Comparison of ENCODE assay signal across 8 cellular contexts in the genomic region with DNA sequence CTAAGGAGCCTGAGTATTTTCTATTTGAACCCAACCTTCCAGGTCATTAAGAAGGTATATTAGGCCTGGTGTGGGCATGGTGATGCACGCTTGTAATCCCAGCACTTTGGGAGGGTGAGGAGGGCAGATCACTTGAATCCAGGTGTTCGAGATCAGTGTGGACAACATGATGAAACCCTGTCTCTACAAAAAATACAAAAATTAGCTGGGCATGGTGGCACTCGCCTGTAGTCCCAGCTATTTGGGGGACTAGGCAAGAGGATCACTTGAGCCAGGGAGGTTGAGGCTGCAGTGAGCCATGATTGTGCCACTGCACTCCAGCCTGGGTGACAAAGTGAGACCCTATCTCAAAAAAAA. TPM values are rescaled to one million over a fixed set of nuclear protein-coding genes. Genes with fewer than 3 reads are reported as not detected.
DNase-seq lines count a peak whose midpoint lies in the region; ATAC-seq, FAIRE-seq and TF ChIP-seq lines count a peak whose summit lies in the region.
"Not testable (repeated sequence)": the region's sequence is repeated elsewhere in the genome, so short reads cannot be mapped to it uniquely, and the experiment has no call there.

No MANE protein-coding gene starts in this region.

- H3K9ac ChIP-seq in PC-3 (ENCODE audit: low read length): peak overlapping the region; percentile 41
- peak overlapping the region in 1 of 2 experiments; percentile 78; a peak in 3 of 4 replicates for H3K9ac ChIP-seq in K562 (ENCODE audit: insufficient read depth in 1 of 2, low read depth in 2 of 2, low read length in 2 of 2)
- not testable (repeated sequence) for H3K9ac ChIP-seq in rectal smooth muscle tissue (ENCODE audit: low read length)

- not testable (repeated sequence) for H3K36me3 ChIP-seq in CD4-positive, alpha-beta memory T cell (ENCODE audit: insufficient read depth, low read length); PC-3 (ENCODE audit: low read depth, low read length); esophagus squamous epithelium; mesodermal cell (ENCODE audit: control insufficient read depth, insufficient read depth, low read length); rectal smooth muscle tissue (ENCODE audit: control insufficient read depth, insufficient read depth, low read length); thymus (ENCODE audit: control insufficient read depth, insufficient read depth)
- peaks cover 11% of the 10 kb centered on the region; the same call in 2 of the 3 replicates for H3K36me3 ChIP-seq in K562 (ENCODE audit: control insufficient read depth, insufficient read depth, low read length)

- peak overlapping the region; percentile 95 to 99 (median 97) for H3K27ac Mint-ChIP-seq in CD4-positive, alpha-beta memory T cell
- peak overlapping the region; percentile 87 for H3K27ac Mint-ChIP-seq in activated CD8-positive, alpha-beta T cell treated with anti-CD3 and anti-CD28 coated beads, Interleukin-2, amount 10 ng/mL, durations not matched to agents 7 days and 5 days

- FAIRE-seq in K562 (lab: Jason Lieb, UNC): not testable (repeated sequence)

- intact Hi-C loops in CD4-positive, alpha-beta memory T cell (cut with micrococcal nuclease); K562 (cut with micrococcal nuclease); esophagus squamous epithelium (cut with DNase I): not testable (repeated sequence)
- intact Hi-C loops in PC-3 (cut with micrococcal nuclease): loop anchor here (5.0 kb wide), 1 partner anchor 50 kb away; a partner anchor contains a TSS

- H3K27ac ChIP-seq in CD4-positive, alpha-beta memory T cell (ENCODE audit: low read depth, low read length): peak overlapping the region; percentile 85
- H3K27ac ChIP-seq in PC-3 (ENCODE audit: low read length): peak overlapping the region; percentile 89
- H3K27ac ChIP-seq in K562 (ENCODE audit: extremely low read depth, low read depth, low read length): peak overlapping the region; percentile 57; the same call in 2 of the 3 replicates
- peak overlapping the region; percentile 59 to 82 (median 73) for H3K27ac ChIP-seq in esophagus squamous epithelium
- H3K27ac ChIP-seq in mesodermal cell (ENCODE audit: low read depth, low read length, severe bottlenecking): peak overlapping the region; percentile 87
- H3K27ac ChIP-seq in rectal smooth muscle tissue (ENCODE audit: low read depth, low read length): peak overlapping the region; percentile 37
- H3K27ac ChIP-seq in thymus (ENCODE audit: low read depth): peak overlapping the region; percentile 66

- POLR2A ChIA-PET in CD4-positive, alpha-beta memory T cell (lab: Charles Lee; ENCODE audit: partially characterized antibody): interaction anchor here (0.7 to 1.6 kb wide), 5 partner anchors 29 to 81 kb away, joined by 3 to 12 read pairs (median 4); a partner anchor contains a TSS
- POLR2A ChIA-PET in PC-3 (lab: Charles Lee; ENCODE audit: unreplicated experiment) (interaction anchor here (0.6 kb wide), 1 partner anchor 42 kb away, joined by 3 read pairs; no protein-coding TSS in a partner anchor), K562 (lab: Yijun Ruan, JAX) (interaction anchor here (0.6 to 10.4 kb wide), 13 partner anchors 10 to 1351 kb away, joined by 3 to 117 read pairs (median 6); a partner anchor contains a TSS)
- POLR2A ChIA-PET in activated CD8-positive, alpha-beta T cell treated with anti-CD3 and anti-CD28 coated beads, Interleukin-2, amount 10 ng/mL, durations not matched to agents 7 days and 5 days (lab: Charles Lee): interaction anchor here (1.5 kb wide), 1 partner anchor 50 kb away, joined by 12 read pairs; a partner anchor contains a TSS

- BruUV-seq in PC-3 (replicated peaks; lab: Mats Ljungman, UMichigan); K562 (replicated peaks; lab: Mats Ljungman, UMichigan): not testable (repeated sequence)

- H3K9me3 Mint-ChIP-seq in CD4-positive, alpha-beta memory T cell; activated CD8-positive, alpha-beta T cell treated with anti-CD3 and anti-CD28 coated beads, Interleukin-2, amount 10 ng/mL, durations not matched to agents 7 days and 5 days (ENCODE audit: insufficient read depth): not testable (repeated sequence)

- not testable (repeated sequence) for TF ChIP-seq EP300 in K562 (IDR thresholded peaks at IDR 0.05; ENCODE audit: low read length)

- H3K27me3 Mint-ChIP-seq in CD4-positive, alpha-beta memory T cell; activated CD8-positive, alpha-beta T cell treated with anti-CD3 and anti-CD28 coated beads, Interleukin-2, amount 10 ng/mL, durations not matched to agents 7 days and 5 days (ENCODE audit: low read depth): not testable (repeated sequence)

- H3K79me2 ChIP-seq in PC-3 (ENCODE audit: low read length) (peaks cover 65% of the 10 kb centered on the region), K562 (ENCODE audit: control insufficient read depth, insufficient read depth, low read length) (peaks cover 93% of the 10 kb centered on the region)

- H2AFZ ChIP-seq in PC-3 (ENCODE audit: low read length); K562 (ENCODE audit: low read depth, low read length): not testable (repeated sequence)

- in situ Hi-C loops in K562 (cut with MboI): not testable (repeated sequence)

- peaks cover 57% of the 10 kb centered on the region for H3K4me1 ChIP-seq in CD4-positive, alpha-beta memory T cell (ENCODE audit: insufficient read depth, low read length)
- H3K4me1 ChIP-seq in PC-3 (ENCODE audit: insufficient read depth, low read length): peaks cover 16% of the 10 kb centered on the region
- peaks cover 27 to 33% of the 10 kb centered on the region in 2 experiments for H3K4me1 ChIP-seq in K562 (replicated peaks in 1 of 2; ENCODE audit: control insufficient read depth in 2 of 2, insufficient read depth in 2 of 2, low read length in 2 of 2)
- H3K4me1 ChIP-seq in esophagus squamous epithelium: peaks cover 15 to 60% (median 28%) of the 10 kb centered on the region in 3 donors
- H3K4me1 ChIP-seq in mesodermal cell (ENCODE audit: control insufficient read depth, insufficient read depth, low read length, poor library complexity, severe bottlenecking): peaks cover 31% of the 10 kb centered on the region
- H3K4me1 ChIP-seq in rectal smooth muscle tissue (ENCODE audit: control insufficient read depth, insufficient read depth, low read length): not testable (repeated sequence)
- peaks cover 10% of the 10 kb centered on the region for H3K4me1 ChIP-seq in thymus (ENCODE audit: control insufficient read depth, insufficient read depth, low read length)

- H3K36me3 Mint-ChIP-seq in CD4-positive, alpha-beta memory T cell: not testable (repeated sequence)
- peaks cover 22% of the 10 kb centered on the region for H3K36me3 Mint-ChIP-seq in activated CD8-positive, alpha-beta T cell treated with anti-CD3 and anti-CD28 coated beads, Interleukin-2, amount 10 ng/mL, durations not matched to agents 7 days and 5 days (ENCODE audit: low read depth)

- H4K20me1 ChIP-seq in PC-3 (ENCODE audit: low read length): not testable (repeated sequence)
- H4K20me1 ChIP-seq in K562 (replicated peaks; ENCODE audit: control insufficient read depth, insufficient read depth, low read length): peaks cover 30% of the 10 kb centered on the region

- peaks cover 17% of the 10 kb centered on the region for H3K9me1 ChIP-seq in K562 (ENCODE audit: control insufficient read depth, insufficient read depth, low read length)

- H3K4me3 ChIP-seq in CD4-positive, alpha-beta memory T cell (ENCODE audit: low read length in 2 of 2): peak overlapping the region in 1 of 2 donors; percentile 16
- not testable (repeated sequence) for H3K4me3 ChIP-seq in PC-3 (ENCODE audit: low read length); K562; esophagus squamous epithelium; mesodermal cell (ENCODE audit: extremely low read depth, insufficient read depth, low read length, poor library complexity, severe bottlenecking); rectal smooth muscle tissue (ENCODE audit: low read length); thymus (ENCODE audit: low read length)

- H3K9me2 ChIP-seq in PC-3 (replicated peaks; ENCODE audit: low read length): not testable (repeated sequence)

- CTCF ChIA-PET in CD4-positive, alpha-beta memory T cell (lab: Charles Lee; ENCODE audit: partially characterized antibody); PC-3 (lab: Charles Lee); activated CD8-positive, alpha-beta T cell treated with anti-CD3 and anti-CD28 coated beads, Interleukin-2, amount 10 ng/mL, durations not matched to agents 7 days and 5 days (lab: Charles Lee): not testable (repeated sequence)
- CTCF ChIA-PET in K562 (lab: Yijun Ruan, JAX; ENCODE audit: low intra/inter-chr PET ratio): interaction anchor here (0.8 kb wide), 1 partner anchor 104 kb away, joined by 3 read pairs; no protein-coding TSS in a partner anchor

- peak overlapping the region; percentile 50 to 89 (median 80) for H3K4me3 Mint-ChIP-seq in CD4-positive, alpha-beta memory T cell
- H3K4me3 Mint-ChIP-seq in activated CD8-positive, alpha-beta T cell treated with anti-CD3 and anti-CD28 coated beads, Interleukin-2, amount 10 ng/mL, durations not matched to agents 7 days and 5 days: peak overlapping the region; percentile 67

- DNase-seq in CD4-positive, alpha-beta memory T cell; PC-3; activated CD8-positive, alpha-beta T cell treated with anti-CD3 and anti-CD28 coated beads, Interleukin-2, amount 10 ng/mL, durations not matched to agents 7 days and 5 days; K562 (ENCODE audit: extremely low read depth in 1 of 4, low spot score in 3 of 4); esophagus squamous epithelium (lab: John Stamatoyannopoulos, UW): not testable (repeated sequence)

- peaks cover 49 to 73% (median 63%) of the 10 kb centered on the region in 4 donors for H3K4me1 Mint-ChIP-seq in CD4-positive, alpha-beta memory T cell
- H3K4me1 Mint-ChIP-seq in activated CD8-positive, alpha-beta T cell treated with anti-CD3 and anti-CD28 coated beads, Interleukin-2, amount 10 ng/mL, durations not matched to agents 7 days and 5 days (ENCODE audit: low read depth): peaks cover 48% of the 10 kb centered on the region

- H3F3A ChIP-seq in PC-3 (ENCODE audit: low read length, unreplicated experiment): not testable (repeated sequence)

- TF ChIP-seq CTCF in PC-3 (conservative IDR thresholded peaks at IDR 0.05; ENCODE audit: low read depth, low read length); K562 (IDR thresholded peaks at IDR 0.05 in 2 of 3, conservative IDR thresholded peaks at IDR 0.05 in 1 of 3; ENCODE audit: insufficient read depth in 2 of 3, low read depth in 1 of 3, low read length in 3 of 3); esophagus squamous epithelium (IDR thresholded peaks at IDR 0.05): not testable (repeated sequence)

- TF ChIP-seq RAD21 in K562 (CRISPR knock-in tag; conservative IDR thresholded peaks at IDR 0.05 in 1 of 2, IDR thresholded peaks at IDR 0.05 in 1 of 2): not testable (repeated sequence)

- ATAC-seq in PC-3; activated CD8-positive, alpha-beta T cell treated with anti-CD3 and anti-CD28 coated beads, Interleukin-2, amount 10 ng/mL, durations not matched to agents 7 days and 5 days; K562: not testable (repeated sequence)

- H3K4me2 ChIP-seq in PC-3 (ENCODE audit: low read length) (peak overlapping the region; percentile 59), K562 (ENCODE audit: insufficient read depth, low read length) (peak overlapping the region; percentile 47; the same call in 1 of the 2 replicates)

- not testable (repeated sequence) for H3K9me3 ChIP-seq in CD4-positive, alpha-beta memory T cell (ENCODE audit: control insufficient read depth in 1 of 2, low read length in 2 of 2); PC-3 (ENCODE audit: low read length); K562 (replicated peaks; ENCODE audit: control insufficient read depth, insufficient read depth, low read depth, low read length); esophagus squamous epithelium; mesodermal cell (ENCODE audit: control insufficient read depth, low read length); thymus (ENCODE audit: control insufficient read depth)

- TF ChIP-seq POLR2A in K562 (conservative IDR thresholded peaks at IDR 0.05); esophagus squamous epithelium (IDR thresholded peaks at IDR 0.05): not testable (repeated sequence)

- not testable (repeated sequence) for H3K27me3 ChIP-seq in CD4-positive, alpha-beta memory T cell (ENCODE audit: insufficient read depth, low read length); PC-3 (ENCODE audit: low read length); K562 (ENCODE audit: control insufficient read depth in 2 of 2, insufficient read depth in 2 of 2, low read length in 2 of 2); esophagus squamous epithelium; rectal smooth muscle tissue (ENCODE audit: control insufficient read depth, insufficient read depth, low read length); thymus (ENCODE audit: control insufficient read depth, insufficient read depth)

- 87% methylated on average over 3 of the region's 3 CpGs for WGBS in K562 (ENCODE audit: insufficient coverage, low coverage, missing lambda C conversion rate)
- 73 to 81% methylated on average over 3 of the region's 3 CpGs for WGBS in esophagus squamous epithelium, 2 donors
- 83% methylated on average over 2 of the region's 3 CpGs; no CpG with 5 or more reads in 1 of the 2 experiments for WGBS in mesodermal cell (ENCODE audit: insufficient coverage in 2 of 2), 2 experiments
- 87% methylated on average over 3 of the region's 3 CpGs for WGBS in thymus

RNA-seq across cellular contexts. Expression of a gene that starts 50.0 kb away (rescaled TPM):
- 100 to 1,000 TPM; 114 to 117 TPM for total RNA-seq in CD4-positive, alpha-beta memory T cell
- 10 to 100 TPM; 73.8 to 81.5 TPM for polyA plus RNA-seq in CD4-positive, alpha-beta memory T cell
- total RNA-seq in PC-3 (2014; rRNA removed) (25.1 and 32.8 TPM in 2 replicates), K562 (2014; rRNA removed) (183 and 249 TPM in 2 replicates), K562 (2014; rRNA removed; fragmentation: Illumina TruSeq; extraction: Trizol) (319 and 370 TPM in 2 replicates), K562 (2015; rRNA removed; fragmentation: Illumina TruSeq; extraction: Trizol) (283 and 289 TPM in 2 replicates), K562 (2021) (464 and 475 TPM in 2 replicates), esophagus squamous epithelium (10 to 100 TPM; 36.0 to 57.6 (median 45.0) TPM)
- total RNA-seq in activated CD8-positive, alpha-beta T cell treated with anti-CD3 and anti-CD28 coated beads, Interleukin-2, amount 10 ng/mL, durations not matched to agents 7 days and 5 days: 100 to 1,000 TPM; 141 to 144 TPM
- 220 and 305 TPM in 2 replicates for total RNA-seq in K562 (2011; cell fraction: chromatin; rRNA removed; ENCODE audit: low replicate concordance)
- total RNA-seq in K562 (2011; cell fraction: nucleolus; rRNA removed): 68.7 and 81.2 TPM in 2 replicates
- 142 and 210 TPM in 2 replicates for total RNA-seq in K562 (2011; cell fraction: nucleoplasm; rRNA removed)
- polyA plus RNA-seq in K562 (2011; rRNA removed) (381 and 575 TPM in 2 replicates), K562 (2014; fragmentation: Illumina TruSeq; extraction: Trizol) (260 and 350 TPM in 2 replicates), K562 (2014; fragmentation: Nextera tagmentation; extraction: Ambion mirVana) (10 to 100 TPM; 46.3 to 51.4 TPM), K562 (2014; rRNA removed) (146 and 212 TPM in 2 replicates), thymus (22.2 TPM)
- 168 and 240 TPM in 2 replicates for polyA plus RNA-seq in K562 (2011; cell fraction: cytosol; rRNA removed)
- polyA plus RNA-seq in K562 (2011; cell fraction: nucleus; rRNA removed): 236 and 309 TPM in 2 replicates
- polyA plus RNA-seq in K562 (2012): 233 and 368 TPM in 2 replicates
- polyA minus RNA-seq in K562 (2011; rRNA and poly(A)+ RNA removed): 295 and 429 TPM in 2 replicates
- 100 and 114 TPM in 2 replicates for polyA minus RNA-seq in K562 (2011; cell fraction: cytosol; rRNA and poly(A)+ RNA removed)
- polyA minus RNA-seq in K562 (2011; cell fraction: nucleus; rRNA and poly(A)+ RNA removed): 36.5 and 66.6 TPM in 2 replicates
- 95.7 TPM for polyA plus RNA-seq in mesodermal cell (2013, experiment 1 of 2)
- 81.7 TPM for polyA plus RNA-seq in mesodermal cell (2013, experiment 2 of 2)

Comparison
In these comparisons a context has a peak if more than half of its experiments do, and no peak if none do; other contexts are left out.
1. H3K27ac ChIP-seq: peak in every context shown above with its lines; median percentile 89 in PC-3; 87 in mesodermal cell; 85 in CD4-positive, alpha-beta memory T cell; 73 in esophagus squamous epithelium; 66 in thymus; 57 in K562; 37 in rectal smooth muscle tissue.